In the genomic region with DNA sequence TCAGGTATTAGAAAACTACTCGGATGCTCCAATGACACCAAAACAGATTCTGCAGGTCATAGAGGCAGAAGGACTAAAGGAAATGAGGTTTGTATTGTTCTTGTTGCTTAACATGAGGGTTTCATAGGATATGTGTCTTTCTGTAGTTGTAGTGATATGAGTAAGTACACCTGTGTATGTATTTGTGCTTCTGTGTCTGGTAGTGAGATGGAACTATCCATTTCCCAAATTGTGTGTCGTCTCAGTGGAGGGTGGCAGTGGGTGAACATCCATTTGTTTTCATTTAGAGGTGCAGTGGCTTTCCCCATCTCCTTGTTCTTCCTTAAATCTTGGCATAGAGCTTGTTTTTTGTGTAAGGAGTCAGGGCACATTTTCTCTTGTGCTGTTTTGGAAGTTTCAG, we compare ENCODE assay signal across 14 cellular contexts. TPM values are rescaled to one million over a fixed set of nuclear protein-coding genes. Genes with fewer than 3 reads are reported as not detected.
DNase-seq lines count a peak whose midpoint lies in the region; ATAC-seq, FAIRE-seq and TF ChIP-seq lines count a peak whose summit lies in the region.
"Had no signal": no experiment of that assay in that cellular context is flagged by ENCODE, and none has a peak within 500 bp of the region (broad histone marks: within the 10 kb centered on the region; RNA-seq: fewer than 3 reads in every experiment).

No MANE protein-coding gene starts in this region.

- peak in 1 of 3 donors; percentile 52 for DNase-seq in CD4-positive, CD25-positive, alpha-beta regulatory T cell
- DNase-seq in GM12878 (ENCODE audit: low read depth, low spot score): no peak
- DNase-seq in left ventricle myocardium inferior: no peak
- no peak for DNase-seq in HAP-1 (ENCODE audit: low spot score in 2 of 2)
- no peak for DNase-seq in GM13977 (ENCODE audit: low spot score)
- DNase-seq in type B pancreatic cell (ENCODE audit: extremely low spot score, unreplicated experiment): no peak
- DNase-seq: activated gamma-delta T cell treated with Interleukin-2 at 50 U/mL for 16 hours; BE2C; NCI-H2081; stimulated activated CD4-positive, alpha-beta T cell treated with anti-CD3 and anti-CD28 coated beads, Interleukin-2, amount 100 ng/mL, for 24 hours; T1000 had no signal

- intact Hi-C loops in GM12878 (cut with micrococcal nuclease; ENCODE audit: unreplicated experiment): no loop called here
- intact Hi-C loops in left ventricle myocardium inferior (cut with micrococcal nuclease): loop anchor here (10.0 kb wide), 1 partner anchor 118 kb away; no protein-coding TSS in a partner anchor

- peak overlapping the region; percentile 72 for H3K4me3 ChIP-seq in CD4-positive, CD25-positive, alpha-beta regulatory T cell (ENCODE audit: low read depth, low read length)
- 0 out of 2 replicates have a peak overlapping the region, but pooled peaks have one; percentile 32 for H3K4me3 ChIP-seq in GM12878
- H3K4me3 ChIP-seq in left ventricle myocardium inferior: no peak overlapping the region
- H3K4me3 ChIP-seq in HAP-1: no peak overlapping the region
- H3K4me3 ChIP-seq: ovary had no signal

- peak overlapping the region; percentile 8 to 78 (median 57) for H3K27ac Mint-ChIP-seq in CD4-positive, CD25-positive, alpha-beta regulatory T cell
- H3K27ac Mint-ChIP-seq in type B pancreatic cell: no peak overlapping the region

- no TSS peak for BruUV-seq in GM12878 (replicated peaks; lab: Mats Ljungman, UMichigan)

- no peaks in the 10 kb centered on the region for H3K27me3 ChIP-seq in CD4-positive, CD25-positive, alpha-beta regulatory T cell (ENCODE audit: control insufficient read depth, insufficient read depth, low read length)
- H3K27me3 ChIP-seq in GM12878 (replicated peaks in 1 of 2; ENCODE audit: control insufficient read depth in 2 of 2, insufficient read depth in 2 of 2, low read length in 1 of 2): no peaks in the 10 kb centered on the region
- H3K27me3 ChIP-seq in left ventricle myocardium inferior (ENCODE audit: low read depth): no peaks in the 10 kb centered on the region
- H3K27me3 ChIP-seq in HAP-1 (ENCODE audit: low read depth): no peaks in the 10 kb centered on the region
- H3K27me3 ChIP-seq: BE2C, ovary had no signal

- peaks cover 13% of the 10 kb centered on the region for H3K36me3 Mint-ChIP-seq in CD4-positive, CD25-positive, alpha-beta regulatory T cell
- H3K36me3 Mint-ChIP-seq in type B pancreatic cell: peaks cover 7% of the 10 kb centered on the region

- H3K4me1 ChIP-seq in CD4-positive, CD25-positive, alpha-beta regulatory T cell (ENCODE audit: control insufficient read depth, insufficient read depth, low read length, poor library complexity, severe bottlenecking): peaks cover 79% of the 10 kb centered on the region
- peaks cover 41% of the 10 kb centered on the region for H3K4me1 ChIP-seq in GM12878 (ENCODE audit: control insufficient read depth, insufficient read depth, low read length)
- H3K4me1 ChIP-seq in left ventricle myocardium inferior: peaks cover 75% of the 10 kb centered on the region
- peaks cover 39% of the 10 kb centered on the region for H3K4me1 ChIP-seq in HAP-1

- no peak overlapping the region for H2AFZ ChIP-seq in GM12878 (ENCODE audit: control insufficient read depth, low read depth, low read length)

- FAIRE-seq in GM12878 (lab: Jason Lieb, UNC): no peak

- no peaks in the 10 kb centered on the region for H3K9me3 ChIP-seq in CD4-positive, CD25-positive, alpha-beta regulatory T cell (ENCODE audit: control insufficient read depth in 2 of 2, low read length in 2 of 2)
- no peaks in the 10 kb centered on the region; the same call in 2 of the 3 replicates for H3K9me3 ChIP-seq in GM12878 (replicated peaks; ENCODE audit: control insufficient read depth, insufficient read depth, low read length)
- H3K9me3 ChIP-seq in left ventricle myocardium inferior (replicated peaks): no peaks in the 10 kb centered on the region
- H3K9me3 ChIP-seq in HAP-1: no peaks in the 10 kb centered on the region
- H3K9me3 ChIP-seq: BE2C, ovary had no signal

- H3K4me3 Mint-ChIP-seq in CD4-positive, CD25-positive, alpha-beta regulatory T cell: peak overlapping the region; percentile 38 to 72 (median 60)
- no peak overlapping the region for H3K4me3 Mint-ChIP-seq in type B pancreatic cell

- H3K79me2 ChIP-seq in GM12878 (ENCODE audit: control insufficient read depth, insufficient read depth, low read length): peaks cover 80% of the 10 kb centered on the region

- CTCF ChIA-PET in GM12878 (lab: Yijun Ruan, JAX): no interaction called here

- H3K9me3 Mint-ChIP-seq in CD4-positive, CD25-positive, alpha-beta regulatory T cell: no peaks in the 10 kb centered on the region
- H3K9me3 Mint-ChIP-seq in type B pancreatic cell: no peaks in the 10 kb centered on the region

- H3K9ac ChIP-seq in GM12878 (ENCODE audit: control insufficient read depth, insufficient read depth, low read length): no peak overlapping the region

- H3K27me3 Mint-ChIP-seq in CD4-positive, CD25-positive, alpha-beta regulatory T cell: no peaks in the 10 kb centered on the region
- H3K27me3 Mint-ChIP-seq in type B pancreatic cell: no peaks in the 10 kb centered on the region

- POLR2A ChIA-PET in GM12878 (lab: Charles Lee): interaction anchor here (1.6 to 2.8 kb wide), 2 partner anchors 9 to 11 kb away, joined by 4 to 9 read pairs; no protein-coding TSS in a partner anchor

- in situ Hi-C loops in GM12878 (cut with MboI): no loop called here
- in situ Hi-C loops in HAP-1 (cut with MboI; ENCODE audit: low sequenced_read_pairs): no loop called here
- in situ Hi-C loops in GM13977 (cut with MboI; ENCODE audit: low pct_unique_long_range_greater_than_20kb, low sequenced_read_pairs, unreplicated experiment): no loop called here

- peak overlapping the region; percentile 60 for H3K4me2 ChIP-seq in GM12878 (ENCODE audit: control insufficient read depth, insufficient read depth)

- 0% methylated on average over 2 of the region's 2 CpGs for whole genome bisulfite sequencing in GM12878 (ENCODE audit: insufficient coverage, insufficient replicate concordance, low lambda C conversion rate, missing lambda C conversion rate)

- ATAC-seq in CD4-positive, CD25-positive, alpha-beta regulatory T cell (ENCODE audit: low read depth in 2 of 2): peak; percentile 30 to 48
- ATAC-seq in GM18858 (IDR thresholded peaks at IDR 0.05; ENCODE audit: unreplicated experiment) (peak; percentile 57), HG03280 (IDR thresholded peaks at IDR 0.05; ENCODE audit: unreplicated experiment) (peak; percentile 61), GM12878 (peak; percentile 43)

- H4K20me1 ChIP-seq in GM12878 (ENCODE audit: control insufficient read depth, insufficient read depth): peaks cover 9% of the 10 kb centered on the region

- no peak for TF ChIP-seq CTCF in GM12878 (IDR thresholded peaks at IDR 0.05 in 2 of 3, conservative IDR thresholded peaks at IDR 0.05 in 1 of 3; ENCODE audit: control insufficient read depth in 2 of 3, extremely low read depth in 1 of 3, insufficient read depth in 1 of 3, low read depth in 3 of 3, low read length in 3 of 3)
- TF ChIP-seq CTCF in left ventricle myocardium inferior (IDR thresholded peaks at IDR 0.05; ENCODE audit: borderline replicate concordance): no peak
- no peak for TF ChIP-seq CTCF in GM13977 (IDR thresholded peaks at IDR 0.05; ENCODE audit: extremely low read depth, insufficient read depth, missing control alignments)
- TF ChIP-seq CTCF in type B pancreatic cell (conservative IDR thresholded peaks at IDR 0.05): no peak

- SMC1A ChIA-PET in GM12878 (lab: Charles Lee; ENCODE audit: uncharacterized antibody, unreplicated experiment): interaction anchor here (1.3 to 3.4 kb wide), 2 partner anchors 19 to 29 kb away, joined by 4 to 23 read pairs; no protein-coding TSS in a partner anchor

- TF ChIP-seq POLR2A in GM12878 (IDR thresholded peaks at IDR 0.05; ENCODE audit: low read depth, low read length): no peak

- TF ChIP-seq RAD21 in GM12878 (IDR thresholded peaks at IDR 0.05; ENCODE audit: insufficient read depth, low read depth, low read length): no peak

- TF ChIP-seq EP300 in GM12878 (IDR thresholded peaks at IDR 0.05; ENCODE audit: borderline replicate concordance in 1 of 2, control insufficient read depth in 1 of 2, low read depth in 2 of 2, low read length in 2 of 2): no peak

- peaks cover 45 to 82% (median 70%) of the 10 kb centered on the region in 4 donors for H3K4me1 Mint-ChIP-seq in CD4-positive, CD25-positive, alpha-beta regulatory T cell
- peaks cover 53% of the 10 kb centered on the region for H3K4me1 Mint-ChIP-seq in type B pancreatic cell (ENCODE audit: unreplicated experiment)

- H3K36me3 ChIP-seq in CD4-positive, CD25-positive, alpha-beta regulatory T cell (ENCODE audit: control insufficient read depth, insufficient read depth, low read length): peaks cover 35% of the 10 kb centered on the region
- H3K36me3 ChIP-seq in GM12878 (ENCODE audit: control insufficient read depth in 2 of 2, insufficient read depth in 2 of 2, low read length in 1 of 2) (peaks cover 4 to 10% of the 10 kb centered on the region in 2 experiments), left ventricle myocardium inferior (peaks cover 27% of the 10 kb centered on the region), HAP-1 (replicated peaks) (peaks cover 31% of the 10 kb centered on the region)
- H3K36me3 ChIP-seq: ovary had no signal

- RAD21 ChIA-PET in GM12878 (lab: Charles Lee; ENCODE audit: unreplicated experiment): interaction anchor here (0.6 to 1.8 kb wide), 3 partner anchors 10 to 45 kb away, joined by 3 to 8 read pairs (median 3); no protein-coding TSS in a partner anchor

- peak overlapping the region; percentile 98 for H3K27ac ChIP-seq in CD4-positive, CD25-positive, alpha-beta regulatory T cell (ENCODE audit: insufficient read depth, low read length, poor library complexity, severe bottlenecking)
- H3K27ac ChIP-seq in GM12878 (ENCODE audit: control insufficient read depth, insufficient read depth) (no peak overlapping the region), left ventricle myocardium inferior (replicated peaks) (no peak overlapping the region)
- H3K27ac ChIP-seq: ovary had no signal

RNA-seq across cellular contexts. Expression of gene ASXL1, which starts 8.2 kb away (rescaled TPM):
- total RNA-seq in CD4-positive, CD25-positive, alpha-beta regulatory T cell: 314 TPM
- 10 to 100 TPM; 15.0 to 28.3 (median 21.1) TPM for polyA plus RNA-seq in CD4-positive, CD25-positive, alpha-beta regulatory T cell
- total RNA-seq in GM12878 (2013; cell fraction: nucleolus; rRNA removed): 265 and 317 TPM in 2 replicates
- total RNA-seq in GM12878 (2014; rRNA removed): 43.5 and 47.9 TPM in 2 replicates
- 41.2 and 44.3 TPM in 2 replicates for total RNA-seq in GM12878 (2014; rRNA removed; fragmentation: Illumina TruSeq; extraction: Trizol)
- total RNA-seq in GM12878 (2021): 86.0 and 87.6 TPM in 2 replicates
- polyA plus RNA-seq in GM12878 (2011; ENCODE audit: low read depth): 59.0 TPM
- polyA plus RNA-seq in GM12878 (2011; rRNA removed): 43.8 and 53.0 TPM in 2 replicates
- polyA plus RNA-seq in GM12878 (2011; cell fraction: cytosol; rRNA removed): 45.7 and 51.0 TPM in 2 replicates
- 190 and 214 TPM in 2 replicates for polyA plus RNA-seq in GM12878 (2011; cell fraction: nucleus; rRNA removed)
- polyA plus RNA-seq in GM12878 (2012): 46.8 and 57.2 TPM in 2 replicates
- polyA plus RNA-seq in GM12878 (2014; fragmentation: Illumina TruSeq; extraction: Trizol): 51.8 and 64.0 TPM in 2 replicates
- polyA plus RNA-seq in GM12878 (2014; fragmentation: Nextera tagmentation; extraction: Ambion mirVana): 10 to 100 TPM; 11.0 to 14.8 TPM
- polyA plus RNA-seq in GM12878 (2014; rRNA removed): 60.5 and 62.4 TPM in 2 replicates
- 10 to 100 TPM; 60.7 to 68.0 TPM for polyA plus RNA-seq in GM12878 (2016; fragmentation: Nextera tagmentation; extraction: Ambion mirVana)
- 71.8 and 76.1 TPM in 2 replicates for polyA minus RNA-seq in GM12878 (2011; rRNA and poly(A)+ RNA removed)
- 17.2 and 23.4 TPM in 2 replicates for polyA minus RNA-seq in GM12878 (2011; cell fraction: cytosol; rRNA and poly(A)+ RNA removed)
- polyA minus RNA-seq in GM12878 (2011; cell fraction: nucleus; rRNA and poly(A)+ RNA removed): 55.7 and 92.0 TPM in 2 replicates
- total RNA-seq in left ventricle myocardium inferior: 25.0 TPM
- total RNA-seq in type B pancreatic cell (ENCODE audit: low replicate concordance): 94.4 and 157 TPM in 2 replicates

Comparison
In these comparisons a context has a peak if more than half of its experiments do, and no peak if none do; other contexts are left out.
1. H3K4me3 ChIP-seq: peak in CD4-positive, CD25-positive, alpha-beta regulatory T cell (single experiment) and GM12878 (single experiment); none in left ventricle myocardium inferior (single experiment) and HAP-1 (single experiment).
2. Peak in every context shown above with its lines, with median percentiles within 50 percentile points of each other: ATAC-seq.